In the genomic region with DNA sequence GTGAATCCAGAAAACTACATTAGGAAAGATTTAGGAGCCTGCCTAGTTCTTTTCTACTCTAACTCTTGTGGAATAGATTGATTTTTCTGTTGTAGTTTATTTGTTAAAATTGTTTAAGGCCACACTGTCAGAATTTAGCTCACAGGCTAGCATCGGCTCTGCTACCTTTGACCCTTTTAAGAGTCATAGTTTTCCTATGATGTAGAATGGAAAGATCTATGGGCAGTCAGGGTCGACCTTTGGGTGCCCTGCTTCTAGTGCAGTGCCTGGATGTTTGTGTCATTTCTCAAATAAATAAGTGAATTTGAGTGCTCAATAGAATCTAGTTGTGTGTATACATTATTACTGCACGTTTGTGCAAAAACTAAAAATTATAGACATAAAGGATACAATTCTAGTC, we compare ENCODE assay signal across 14 cellular contexts. TPM values are rescaled to one million over a fixed set of nuclear protein-coding genes. Genes with fewer than 3 reads are reported as not detected.
DNase-seq lines count a peak whose midpoint lies in the region; ATAC-seq and TF ChIP-seq lines count a peak whose summit lies in the region.
"Had no signal": no experiment of that assay in that cellular context is flagged by ENCODE, and none has a peak within 500 bp of the region (broad histone marks: within the 10 kb centered on the region; RNA-seq: fewer than 3 reads in every experiment).

No MANE protein-coding gene starts in this region.

- H3K27me3 ChIP-seq in PC-3 (ENCODE audit: low read length) (no peaks in the 10 kb centered on the region), mesenchymal stem cell (ENCODE audit: control insufficient read depth in 1 of 2, insufficient read depth in 1 of 2, low read length in 2 of 2) (no peaks in the 10 kb centered on the region), upper lobe of left lung (no peaks in the 10 kb centered on the region)
- H3K27me3 ChIP-seq: BLaER1 had no signal

- no peak overlapping the region for H4K8ac ChIP-seq in mesenchymal stem cell (ENCODE audit: low read length)

- intact Hi-C loops in PC-3 (cut with micrococcal nuclease): loop anchor here (5.0 to 10.0 kb wide), 3 partner anchors 39 to 119 kb away; partner anchors contain the start of gene BASP1

- no peak overlapping the region for H3K23ac ChIP-seq in mesenchymal stem cell (ENCODE audit: low read length in 2 of 2)

- no peak overlapping the region for H2AK5ac ChIP-seq in mesenchymal stem cell (ENCODE audit: low read length, severe bottlenecking)

- H4K91ac ChIP-seq in mesenchymal stem cell (ENCODE audit: low read length): no peak overlapping the region

- WGBS in mesenchymal stem cell: 50% methylated on average over 2 of the region's 3 CpGs
- WGBS in upper lobe of left lung, 2 donors: 71 to 85% methylated on average over 3 of the region's 3 CpGs

- peaks cover 42% of the 10 kb centered on the region for H3K36me3 ChIP-seq in PC-3 (ENCODE audit: low read depth, low read length)
- peaks cover 0 to 71% of the 10 kb centered on the region in 2 experiments for H3K36me3 ChIP-seq in mesenchymal stem cell (ENCODE audit: control insufficient read depth in 1 of 2, insufficient read depth in 2 of 2, low read depth in 1 of 2, low read length in 2 of 2)
- H3K36me3 ChIP-seq in upper lobe of left lung: no peaks in the 10 kb centered on the region

- H2BK5ac ChIP-seq in mesenchymal stem cell (ENCODE audit: low read depth, low read length, poor library complexity, severe bottlenecking): no peak overlapping the region

- H2AFZ ChIP-seq in PC-3 (ENCODE audit: low read length) (no peak overlapping the region), mesenchymal stem cell (ENCODE audit: low read depth, low read length) (no peak overlapping the region)

- no peaks in the 10 kb centered on the region; the same call in 1 of the 2 replicates for H3K9me2 ChIP-seq in PC-3 (replicated peaks; ENCODE audit: low read length)

- H2BK120ac ChIP-seq in mesenchymal stem cell (ENCODE audit: low read depth, low read length): no peak overlapping the region

- H3K9me3 ChIP-seq in PC-3 (ENCODE audit: low read length) (peaks cover 14% of the 10 kb centered on the region), mesenchymal stem cell (ENCODE audit: control insufficient read depth, low read length) (no peaks in the 10 kb centered on the region), upper lobe of left lung (no peaks in the 10 kb centered on the region)

- H4K20me1 ChIP-seq in PC-3 (ENCODE audit: low read length): no peaks in the 10 kb centered on the region
- H4K20me1 ChIP-seq: BLaER1 had no signal

- POLR2A ChIA-PET in PC-3 (lab: Charles Lee; ENCODE audit: unreplicated experiment): no interaction called here

- peaks cover 16% of the 10 kb centered on the region for H3F3A ChIP-seq in PC-3 (ENCODE audit: low read length, unreplicated experiment)

- no peak for TF ChIP-seq POLR2A in upper lobe of left lung (IDR thresholded peaks at IDR 0.05)

- no peak overlapping the region for H3K4me3 ChIP-seq in PC-3 (ENCODE audit: low read length)
- H3K4me3 ChIP-seq in mesenchymal stem cell (ENCODE audit: insufficient read depth in 1 of 2, low read depth in 1 of 2, low read length in 2 of 2): no peak overlapping the region
- no peak overlapping the region for H3K4me3 ChIP-seq in upper lobe of left lung
- H3K4me3 ChIP-seq: BLaER1 had no signal

- no peak overlapping the region for H3K18ac ChIP-seq in mesenchymal stem cell (ENCODE audit: low read depth in 1 of 2, low read length in 2 of 2)

- peak; percentile 17 for DNase-seq in HCEC 1CT
- no peak for DNase-seq in PC-3
- peak; percentile 35 for DNase-seq in mesenchymal stem cell
- DNase-seq in upper lobe of left lung: no peak
- DNase-seq in kidney glomerular epithelial cell (lab: John Stamatoyannopoulos, UW): no peak
- DNase-seq in NCI-H524 (lab: John Stamatoyannopoulos, UW): no peak
- no peak for DNase-seq in omental fat pad (ENCODE audit: low spot score)
- DNase-seq: DMS 273 treated with DMSO at 0.1 percent for 48 hours, NCI-H1105, NCI-H1694 treated with DMSO at 0.1 percent for 48 hours, NCI-H345, NCI-H69 had no signal

- peaks cover 96% of the 10 kb centered on the region for H3K79me2 ChIP-seq in PC-3 (ENCODE audit: low read length)

- H3K4me1 ChIP-seq in PC-3 (ENCODE audit: insufficient read depth, low read length): peaks cover 88% of the 10 kb centered on the region
- H3K4me1 ChIP-seq in mesenchymal stem cell (ENCODE audit: control insufficient read depth, insufficient read depth, low read depth, low read length): peaks cover 5% of the 10 kb centered on the region
- H3K4me1 ChIP-seq in upper lobe of left lung: peaks cover 0 to 3% (median 0%) of the 10 kb centered on the region in 4 donors
- H3K4me1 ChIP-seq: BLaER1 had no signal

- H3K9ac ChIP-seq in PC-3 (ENCODE audit: low read length) (peak overlapping the region; percentile 1; the same call in 1 of the 2 replicates), mesenchymal stem cell (ENCODE audit: low read length) (no peak overlapping the region)
- H3K9ac ChIP-seq: BLaER1 had no signal

- H3K27ac ChIP-seq in PC-3 (ENCODE audit: low read length) (peak overlapping the region; percentile 88), mesenchymal stem cell (ENCODE audit: low read length, poor library complexity, severe bottlenecking) (no peak overlapping the region), upper lobe of left lung (peak overlapping the region; percentile 17 to 61 (median 28))
- H3K27ac ChIP-seq: BLaER1 had no signal

- H3K79me1 ChIP-seq in mesenchymal stem cell (replicated peaks; ENCODE audit: low read length, poor library complexity, severe bottlenecking): no peaks in the 10 kb centered on the region

- H3K4me2 ChIP-seq in PC-3 (ENCODE audit: low read length): peak overlapping the region; percentile 35
- H3K4me2 ChIP-seq in mesenchymal stem cell (ENCODE audit: low read length, poor library complexity, severe bottlenecking): no peak overlapping the region
- H3K4me2 ChIP-seq: BLaER1 had no signal

- no peak overlapping the region for H2BK15ac ChIP-seq in mesenchymal stem cell (ENCODE audit: low read depth, poor library complexity, severe bottlenecking)

- H2BK12ac ChIP-seq in mesenchymal stem cell (ENCODE audit: low read length in 2 of 2): no peak overlapping the region

- no peak for TF ChIP-seq EP300 in upper lobe of left lung (IDR thresholded peaks at IDR 0.05)

- ATAC-seq in PC-3 (no peak), upper lobe of left lung (ENCODE audit: low FRiP score in 2 of 2) (no peak), omental fat pad (ENCODE audit: low FRiP score) (no peak)

- CTCF ChIA-PET in PC-3 (lab: Charles Lee): no interaction called here

- no TSS peak for BruUV-seq in PC-3 (replicated peaks; lab: Mats Ljungman, UMichigan)

- H3K4ac ChIP-seq in mesenchymal stem cell (ENCODE audit: low read depth in 1 of 2, low read length in 2 of 2): no peak overlapping the region

- TF ChIP-seq CTCF in PC-3 (conservative IDR thresholded peaks at IDR 0.05; ENCODE audit: low read depth, low read length) (no peak), upper lobe of left lung (IDR thresholded peaks at IDR 0.05) (no peak), omental fat pad (IDR thresholded peaks at IDR 0.05) (no peak)

- H3K14ac ChIP-seq in mesenchymal stem cell (ENCODE audit: low read length in 2 of 2): no peak overlapping the region

RNA-seq across cellular contexts. Expression of gene BASP1, which starts 38.7 kb away (rescaled TPM):
- total RNA-seq in PC-3 (2014; rRNA removed) (169 and 273 TPM in 2 replicates), upper lobe of left lung (10 to 100 TPM; 19.8 to 78.7 (median 32.9) TPM), omental fat pad (10 to 100 TPM; 19.8 to 53.9 (median 32.5) TPM)
- polyA plus RNA-seq in mesenchymal stem cell (2013, experiment 1 of 2): 308 TPM
- 322 TPM for polyA plus RNA-seq in mesenchymal stem cell (2013, experiment 2 of 2)
- total RNA-seq: HT-29 had no signal

Comparison
In these comparisons a context has a peak if more than half of its experiments do, and no peak if none do; other contexts are left out.
1. DNase-seq: peak in HCEC 1CT (single experiment) and mesenchymal stem cell (single experiment); none in PC-3 (single experiment), upper lobe of left lung (0 of 2), kidney glomerular epithelial cell (single experiment), NCI-H524 (0 of 2) and omental fat pad (single experiment).